ENCODE assay signal across 1 cellular context in the genomic region with DNA sequence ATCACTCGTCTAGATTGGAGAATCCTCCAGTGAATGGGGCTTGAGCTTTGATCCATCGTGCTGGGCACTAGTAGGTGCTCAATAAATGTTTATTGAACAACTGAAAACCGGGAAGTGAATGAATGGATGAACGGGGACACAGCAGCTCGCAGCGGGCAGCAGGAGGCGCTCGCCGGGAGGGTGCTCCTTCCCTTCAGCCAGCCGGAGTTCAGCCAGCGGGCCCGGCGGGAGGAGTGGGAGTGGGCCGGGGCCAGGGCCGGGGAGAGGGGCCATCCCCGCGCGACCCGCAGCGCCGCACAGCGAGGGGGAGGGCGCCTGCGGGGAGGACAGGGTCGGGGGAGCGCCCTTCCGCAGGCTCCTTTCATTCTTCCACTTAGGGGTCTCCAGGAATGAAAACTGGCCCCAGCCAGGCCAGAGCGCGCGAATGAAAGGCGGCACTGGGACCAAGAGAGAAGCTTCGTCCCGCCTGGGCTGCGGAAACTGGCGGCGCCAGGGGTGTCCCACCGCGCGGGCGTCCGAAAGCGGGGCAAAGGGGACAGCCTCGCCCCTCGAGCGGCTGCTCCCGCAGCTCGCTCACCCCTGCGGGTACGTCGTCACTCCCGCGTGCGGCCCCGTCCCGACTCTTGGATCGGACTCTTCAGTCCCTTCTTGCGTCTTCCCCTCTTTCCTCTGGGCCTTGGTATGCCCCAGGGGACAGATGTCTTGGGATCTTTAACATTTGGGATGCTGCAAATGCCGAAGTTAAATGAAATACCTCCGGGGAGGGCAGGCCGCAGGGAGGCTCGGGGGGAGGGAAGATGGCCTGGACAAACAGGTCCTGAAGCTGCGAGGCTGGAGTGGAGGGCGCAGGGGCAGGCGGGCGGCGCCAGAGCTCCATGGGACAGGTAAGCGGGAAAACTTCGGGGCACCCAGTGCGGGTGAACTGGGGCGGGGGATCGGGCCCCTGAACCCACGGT.
TF ChIP-seq lines count a peak whose summit lies in the region.

No MANE protein-coding gene starts in this region.

TF ChIP-seq in HEK293, 187 proteins besides CTCF, POLR2A, EP300 and RAD21 (continued from another document and continues in another):
- TF ChIP-seq, protein P1, sequence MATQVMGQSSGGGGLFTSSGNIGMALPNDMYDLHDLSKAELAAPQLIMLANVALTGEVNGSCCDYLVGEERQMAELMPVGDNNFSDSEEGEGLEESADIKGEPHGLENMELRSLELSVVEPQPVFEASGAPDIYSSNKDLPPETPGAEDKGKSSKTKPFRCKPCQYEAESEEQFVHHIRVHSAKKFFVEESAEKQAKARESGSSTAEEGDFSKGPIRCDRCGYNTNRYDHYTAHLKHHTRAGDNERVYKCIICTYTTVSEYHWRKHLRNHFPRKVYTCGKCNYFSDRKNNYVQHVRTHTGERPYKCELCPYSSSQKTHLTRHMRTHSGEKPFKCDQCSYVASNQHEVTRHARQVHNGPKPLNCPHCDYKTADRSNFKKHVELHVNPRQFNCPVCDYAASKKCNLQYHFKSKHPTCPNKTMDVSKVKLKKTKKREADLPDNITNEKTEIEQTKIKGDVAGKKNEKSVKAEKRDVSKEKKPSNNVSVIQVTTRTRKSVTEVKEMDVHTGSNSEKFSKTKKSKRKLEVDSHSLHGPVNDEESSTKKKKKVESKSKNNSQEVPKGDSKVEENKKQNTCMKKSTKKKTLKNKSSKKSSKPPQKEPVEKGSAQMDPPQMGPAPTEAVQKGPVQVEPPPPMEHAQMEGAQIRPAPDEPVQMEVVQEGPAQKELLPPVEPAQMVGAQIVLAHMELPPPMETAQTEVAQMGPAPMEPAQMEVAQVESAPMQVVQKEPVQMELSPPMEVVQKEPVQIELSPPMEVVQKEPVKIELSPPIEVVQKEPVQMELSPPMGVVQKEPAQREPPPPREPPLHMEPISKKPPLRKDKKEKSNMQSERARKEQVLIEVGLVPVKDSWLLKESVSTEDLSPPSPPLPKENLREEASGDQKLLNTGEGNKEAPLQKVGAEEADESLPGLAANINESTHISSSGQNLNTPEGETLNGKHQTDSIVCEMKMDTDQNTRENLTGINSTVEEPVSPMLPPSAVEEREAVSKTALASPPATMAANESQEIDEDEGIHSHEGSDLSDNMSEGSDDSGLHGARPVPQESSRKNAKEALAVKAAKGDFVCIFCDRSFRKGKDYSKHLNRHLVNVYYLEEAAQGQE (tag by site-specific recombination; IDR thresholded peaks at IDR 0.05) = no peak
- TF ChIP-seq ZNF202 (tag by site-specific recombination; IDR thresholded peaks at IDR 0.05; ENCODE audit: borderline replicate concordance) (no peak), ZNF501 (tag by site-specific recombination; IDR thresholded peaks at IDR 0.05) (peak; percentile 32; the same call in 1 of the 2 replicates), ZNF837 (tag by site-specific recombination; IDR thresholded peaks at IDR 0.05) (no peak), ZNF341 (tag by site-specific recombination; IDR thresholded peaks at IDR 0.05; ENCODE audit: low read depth) (peak; percentile 79), GLI2 (tag by site-specific recombination; IDR thresholded peaks at IDR 0.05; ENCODE audit: borderline replicate concordance, low read depth) (no peak), ZNF211 (tag by site-specific recombination; IDR thresholded peaks at IDR 0.05; ENCODE audit: low read depth) (no peak), ZNF530 (tag by site-specific recombination; IDR thresholded peaks at IDR 0.05; ENCODE audit: low read depth) (no peak), ZNF555 (tag by site-specific recombination; conservative IDR thresholded peaks at IDR 0.05) (no peak), ZNF571 (tag by site-specific recombination; IDR thresholded peaks at IDR 0.05) (no peak), ZNF16 (tag by site-specific recombination; IDR thresholded peaks at IDR 0.05; ENCODE audit: low read depth) (no peak), KLF9 (tag by site-specific recombination; IDR thresholded peaks at IDR 0.05; ENCODE audit: low read depth) (no peak), ZNF366 (tag by site-specific recombination; conservative IDR thresholded peaks at IDR 0.05) (no peak; the same call in 1 of the 2 replicates), SALL2 (tag by site-specific recombination; IDR thresholded peaks at IDR 0.05; ENCODE audit: borderline replicate concordance) (no peak), ZNF350 (tag by site-specific recombination; IDR thresholded peaks at IDR 0.05) (no peak), ZNF549 (tag by site-specific recombination; IDR thresholded peaks at IDR 0.05) (no peak), KLF7 (tag by site-specific recombination; IDR thresholded peaks at IDR 0.05; ENCODE audit: borderline replicate concordance) (no peak), ZNF239 (tag by site-specific recombination; IDR thresholded peaks at IDR 0.05) (no peak), ZNF654 (tag by site-specific recombination; IDR thresholded peaks at IDR 0.05; ENCODE audit: low read depth) (0 out of 2 replicates have a peak, but pooled peaks have one; percentile 18), KLF8 (tag by site-specific recombination; IDR thresholded peaks at IDR 0.05) (peak; percentile 40; the same call in 1 of the 2 replicates), ZNF292 (tag by site-specific recombination; IDR thresholded peaks at IDR 0.05; ENCODE audit: borderline replicate concordance, low read depth) (no peak), HOXC10 (CRISPR knock-in tag; IDR thresholded peaks at IDR 0.05) (no peak)
- TF ChIP-seq, protein P2, sequence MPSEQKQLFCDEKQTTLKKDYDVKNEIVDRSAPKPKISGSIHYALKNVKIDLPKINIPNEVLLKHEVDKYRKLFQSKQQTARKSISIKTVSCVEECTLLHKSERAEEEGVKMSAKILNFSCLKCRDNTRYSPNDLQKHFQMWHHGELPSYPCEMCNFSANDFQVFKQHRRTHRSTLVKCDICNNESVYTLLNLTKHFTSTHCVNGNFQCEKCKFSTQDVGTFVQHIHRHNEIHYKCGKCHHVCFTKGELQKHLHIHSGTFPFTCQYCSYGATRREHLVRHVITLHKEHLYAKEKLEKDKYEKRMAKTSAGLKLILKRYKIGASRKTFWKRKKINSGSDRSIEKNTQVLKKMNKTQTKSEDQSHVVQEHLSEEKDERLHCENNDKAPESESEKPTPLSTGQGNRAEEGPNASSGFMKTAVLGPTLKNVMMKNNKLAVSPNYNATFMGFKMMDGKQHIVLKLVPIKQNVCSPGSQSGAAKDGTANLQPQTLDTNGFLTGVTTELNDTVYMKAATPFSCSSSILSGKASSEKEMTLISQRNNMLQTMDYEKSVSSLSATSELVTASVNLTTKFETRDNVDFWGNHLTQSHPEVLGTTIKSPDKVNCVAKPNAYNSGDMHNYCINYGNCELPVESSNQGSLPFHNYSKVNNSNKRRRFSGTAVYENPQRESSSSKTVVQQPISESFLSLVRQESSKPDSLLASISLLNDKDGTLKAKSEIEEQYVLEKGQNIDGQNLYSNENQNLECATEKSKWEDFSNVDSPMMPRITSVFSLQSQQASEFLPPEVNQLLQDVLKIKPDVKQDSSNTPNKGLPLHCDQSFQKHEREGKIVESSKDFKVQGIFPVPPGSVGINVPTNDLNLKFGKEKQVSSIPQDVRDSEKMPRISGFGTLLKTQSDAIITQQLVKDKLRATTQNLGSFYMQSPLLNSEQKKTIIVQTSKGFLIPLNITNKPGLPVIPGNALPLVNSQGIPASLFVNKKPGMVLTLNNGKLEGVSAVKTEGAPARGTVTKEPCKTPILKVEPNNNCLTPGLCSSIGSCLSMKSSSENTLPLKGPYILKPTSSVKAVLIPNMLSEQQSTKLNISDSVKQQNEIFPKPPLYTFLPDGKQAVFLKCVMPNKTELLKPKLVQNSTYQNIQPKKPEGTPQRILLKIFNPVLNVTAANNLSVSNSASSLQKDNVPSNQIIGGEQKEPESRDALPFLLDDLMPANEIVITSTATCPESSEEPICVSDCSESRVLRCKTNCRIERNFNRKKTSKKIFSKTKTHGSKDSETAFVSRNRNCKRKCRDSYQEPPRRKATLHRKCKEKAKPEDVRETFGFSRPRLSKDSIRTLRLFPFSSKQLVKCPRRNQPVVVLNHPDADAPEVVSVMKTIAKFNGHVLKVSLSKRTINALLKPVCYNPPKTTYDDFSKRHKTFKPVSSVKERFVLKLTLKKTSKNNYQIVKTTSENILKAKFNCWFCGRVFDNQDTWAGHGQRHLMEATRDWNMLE (tag by site-specific recombination; conservative IDR thresholded peaks at IDR 0.05; ENCODE audit: low read depth) = 0 out of 2 replicates have a peak, but pooled peaks have one; percentile 23
- TF ChIP-seq, protein P3, sequence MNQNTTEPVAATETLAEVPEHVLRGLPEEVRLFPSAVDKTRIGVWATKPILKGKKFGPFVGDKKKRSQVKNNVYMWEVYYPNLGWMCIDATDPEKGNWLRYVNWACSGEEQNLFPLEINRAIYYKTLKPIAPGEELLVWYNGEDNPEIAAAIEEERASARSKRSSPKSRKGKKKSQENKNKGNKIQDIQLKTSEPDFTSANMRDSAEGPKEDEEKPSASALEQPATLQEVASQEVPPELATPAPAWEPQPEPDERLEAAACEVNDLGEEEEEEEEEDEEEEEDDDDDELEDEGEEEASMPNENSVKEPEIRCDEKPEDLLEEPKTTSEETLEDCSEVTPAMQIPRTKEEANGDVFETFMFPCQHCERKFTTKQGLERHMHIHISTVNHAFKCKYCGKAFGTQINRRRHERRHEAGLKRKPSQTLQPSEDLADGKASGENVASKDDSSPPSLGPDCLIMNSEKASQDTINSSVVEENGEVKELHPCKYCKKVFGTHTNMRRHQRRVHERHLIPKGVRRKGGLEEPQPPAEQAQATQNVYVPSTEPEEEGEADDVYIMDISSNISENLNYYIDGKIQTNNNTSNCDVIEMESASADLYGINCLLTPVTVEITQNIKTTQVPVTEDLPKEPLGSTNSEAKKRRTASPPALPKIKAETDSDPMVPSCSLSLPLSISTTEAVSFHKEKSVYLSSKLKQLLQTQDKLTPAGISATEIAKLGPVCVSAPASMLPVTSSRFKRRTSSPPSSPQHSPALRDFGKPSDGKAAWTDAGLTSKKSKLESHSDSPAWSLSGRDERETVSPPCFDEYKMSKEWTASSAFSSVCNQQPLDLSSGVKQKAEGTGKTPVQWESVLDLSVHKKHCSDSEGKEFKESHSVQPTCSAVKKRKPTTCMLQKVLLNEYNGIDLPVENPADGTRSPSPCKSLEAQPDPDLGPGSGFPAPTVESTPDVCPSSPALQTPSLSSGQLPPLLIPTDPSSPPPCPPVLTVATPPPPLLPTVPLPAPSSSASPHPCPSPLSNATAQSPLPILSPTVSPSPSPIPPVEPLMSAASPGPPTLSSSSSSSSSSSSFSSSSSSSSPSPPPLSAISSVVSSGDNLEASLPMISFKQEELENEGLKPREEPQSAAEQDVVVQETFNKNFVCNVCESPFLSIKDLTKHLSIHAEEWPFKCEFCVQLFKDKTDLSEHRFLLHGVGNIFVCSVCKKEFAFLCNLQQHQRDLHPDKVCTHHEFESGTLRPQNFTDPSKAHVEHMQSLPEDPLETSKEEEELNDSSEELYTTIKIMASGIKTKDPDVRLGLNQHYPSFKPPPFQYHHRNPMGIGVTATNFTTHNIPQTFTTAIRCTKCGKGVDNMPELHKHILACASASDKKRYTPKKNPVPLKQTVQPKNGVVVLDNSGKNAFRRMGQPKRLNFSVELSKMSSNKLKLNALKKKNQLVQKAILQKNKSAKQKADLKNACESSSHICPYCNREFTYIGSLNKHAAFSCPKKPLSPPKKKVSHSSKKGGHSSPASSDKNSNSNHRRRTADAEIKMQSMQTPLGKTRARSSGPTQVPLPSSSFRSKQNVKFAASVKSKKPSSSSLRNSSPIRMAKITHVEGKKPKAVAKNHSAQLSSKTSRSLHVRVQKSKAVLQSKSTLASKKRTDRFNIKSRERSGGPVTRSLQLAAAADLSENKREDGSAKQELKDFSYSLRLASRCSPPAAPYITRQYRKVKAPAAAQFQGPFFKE (tag by site-specific recombination; IDR thresholded peaks at IDR 0.05; ENCODE audit: borderline replicate concordance) = no peak
- TF ChIP-seq, protein P4, sequence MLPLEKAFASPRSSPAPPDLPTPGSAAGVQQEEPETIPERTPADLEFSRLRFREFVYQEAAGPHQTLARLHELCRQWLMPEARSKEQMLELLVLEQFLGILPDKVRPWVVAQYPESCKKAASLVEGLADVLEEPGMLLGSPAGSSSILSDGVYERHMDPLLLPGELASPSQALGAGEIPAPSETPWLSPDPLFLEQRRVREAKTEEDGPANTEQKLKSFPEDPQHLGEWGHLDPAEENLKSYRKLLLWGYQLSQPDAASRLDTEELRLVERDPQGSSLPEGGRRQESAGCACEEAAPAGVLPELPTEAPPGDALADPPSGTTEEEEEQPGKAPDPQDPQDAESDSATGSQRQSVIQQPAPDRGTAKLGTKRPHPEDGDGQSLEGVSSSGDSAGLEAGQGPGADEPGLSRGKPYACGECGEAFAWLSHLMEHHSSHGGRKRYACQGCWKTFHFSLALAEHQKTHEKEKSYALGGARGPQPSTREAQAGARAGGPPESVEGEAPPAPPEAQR (tag by site-specific recombination; IDR thresholded peaks at IDR 0.05) = no peak
- TF ChIP-seq, protein P5, sequence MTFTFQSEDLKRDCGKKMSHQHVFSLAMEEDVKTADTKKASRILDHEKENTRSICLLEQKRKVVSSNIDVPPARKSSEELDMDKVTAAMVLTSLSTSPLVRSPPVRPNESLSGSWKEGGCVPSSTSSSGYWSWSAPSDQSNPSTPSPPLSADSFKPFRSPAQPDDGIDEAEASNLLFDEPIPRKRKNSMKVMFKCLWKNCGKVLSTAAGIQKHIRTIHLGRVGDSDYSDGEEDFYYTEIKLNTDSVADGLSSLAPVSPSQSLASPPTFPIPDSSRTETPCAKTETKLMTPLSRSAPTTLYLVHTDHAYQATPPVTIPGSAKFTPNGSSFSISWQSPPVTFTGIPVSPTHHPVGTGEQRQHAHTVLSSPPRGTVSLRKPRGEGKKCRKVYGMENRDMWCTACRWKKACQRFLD (tag by site-specific recombination; IDR thresholded peaks at IDR 0.05) = no peak
- TF ChIP-seq, protein P6, sequence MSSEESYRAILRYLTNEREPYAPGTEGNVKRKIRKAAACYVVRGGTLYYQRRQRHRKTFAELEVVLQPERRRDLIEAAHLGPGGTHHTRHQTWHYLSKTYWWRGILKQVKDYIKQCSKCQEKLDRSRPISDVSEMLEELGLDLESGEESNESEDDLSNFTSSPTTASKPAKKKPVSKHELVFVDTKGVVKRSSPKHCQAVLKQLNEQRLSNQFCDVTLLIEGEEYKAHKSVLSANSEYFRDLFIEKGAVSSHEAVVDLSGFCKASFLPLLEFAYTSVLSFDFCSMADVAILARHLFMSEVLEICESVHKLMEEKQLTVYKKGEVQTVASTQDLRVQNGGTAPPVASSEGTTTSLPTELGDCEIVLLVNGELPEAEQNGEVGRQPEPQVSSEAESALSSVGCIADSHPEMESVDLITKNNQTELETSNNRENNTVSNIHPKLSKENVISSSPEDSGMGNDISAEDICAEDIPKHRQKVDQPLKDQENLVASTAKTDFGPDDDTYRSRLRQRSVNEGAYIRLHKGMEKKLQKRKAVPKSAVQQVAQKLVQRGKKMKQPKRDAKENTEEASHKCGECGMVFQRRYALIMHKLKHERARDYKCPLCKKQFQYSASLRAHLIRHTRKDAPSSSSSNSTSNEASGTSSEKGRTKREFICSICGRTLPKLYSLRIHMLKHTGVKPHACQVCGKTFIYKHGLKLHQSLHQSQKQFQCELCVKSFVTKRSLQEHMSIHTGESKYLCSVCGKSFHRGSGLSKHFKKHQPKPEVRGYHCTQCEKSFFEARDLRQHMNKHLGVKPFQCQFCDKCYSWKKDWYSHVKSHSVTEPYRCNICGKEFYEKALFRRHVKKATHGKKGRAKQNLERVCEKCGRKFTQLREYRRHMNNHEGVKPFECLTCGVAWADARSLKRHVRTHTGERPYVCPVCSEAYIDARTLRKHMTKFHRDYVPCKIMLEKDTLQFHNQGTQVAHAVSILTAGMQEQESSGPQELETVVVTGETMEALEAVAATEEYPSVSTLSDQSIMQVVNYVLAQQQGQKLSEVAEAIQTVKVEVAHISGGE (tag by site-specific recombination; conservative IDR thresholded peaks at IDR 0.05; ENCODE audit: low read depth) = no peak
